Comparison of ENCODE assay signal across 15 cellular contexts in genomic region chr10:1137499-1138163, GRCh38.
A peak's percentile ranks its signal among the peaks of the same experiment; 100 is the strongest.
DNase-seq lines count a peak whose midpoint lies in the region; ATAC-seq and TF ChIP-seq lines count a peak whose summit lies in the region.
"Had no signal": no experiment of that assay in that cellular context is flagged by ENCODE, and none has a peak within 500 bp of the region (broad histone marks: within the 10 kb centered on the region; RNA-seq: fewer than 3 reads in every experiment).

No MANE protein-coding gene starts in this region.

- H3K4me1 Mint-ChIP-seq in activated CD8-positive, alpha-beta T cell treated with anti-CD3 and anti-CD28 coated beads, Interleukin-2, amount 10 ng/mL, durations not matched to agents 7 days and 5 days (ENCODE audit: low read depth), result peaks cover 16% of the 10 kb centered on the region
- peaks cover 11% of the 10 kb centered on the region for H3K4me1 Mint-ChIP-seq in activated CD8-positive, alpha-beta T cell treated with anti-CD3 and anti-CD28 coated beads for 36 hours (ENCODE audit: low read depth)

- TF ChIP-seq CTCF in activated CD8-positive, alpha-beta T cell treated with anti-CD3 and anti-CD28 coated beads for 36 hours (IDR thresholded peaks at IDR 0.05), result no peak
- TF ChIP-seq CTCF in vagina (IDR thresholded peaks at IDR 0.05) (no peak), ovary (IDR thresholded peaks at IDR 0.05) (no peak)

- H3K4me3 ChIP-seq in H7 (ENCODE audit: insufficient read depth, low read depth, low read length) (no peak overlapping the region), vagina (no peak overlapping the region), ovary (no peak overlapping the region)
- H3K4me3 ChIP-seq: K562 had no signal

- peaks cover 27% of the 10 kb centered on the region for H3K27me3 Mint-ChIP-seq in activated CD8-positive, alpha-beta T cell treated with anti-CD3 and anti-CD28 coated beads, Interleukin-2, amount 10 ng/mL, durations not matched to agents 7 days and 5 days (ENCODE audit: low read depth)
- H3K27me3 Mint-ChIP-seq in activated CD8-positive, alpha-beta T cell treated with anti-CD3 and anti-CD28 coated beads for 36 hours, result no peaks in the 10 kb centered on the region

- H3K4me1 ChIP-seq in vagina (no peaks in the 10 kb centered on the region), ovary (ENCODE audit: insufficient read depth) (no peaks in the 10 kb centered on the region)

- TF ChIP-seq POLR2A in vagina (IDR thresholded peaks at IDR 0.05) (no peak), ovary (IDR thresholded peaks at IDR 0.05) (no peak)

- POLR2A ChIA-PET in activated CD8-positive, alpha-beta T cell treated with anti-CD3 and anti-CD28 coated beads, Interleukin-2, amount 10 ng/mL, durations not matched to agents 7 days and 5 days (lab: Charles Lee), result no interaction called here
- POLR2A ChIA-PET in activated CD8-positive, alpha-beta T cell treated with anti-CD3 and anti-CD28 coated beads for 36 hours (lab: Charles Lee), result no interaction called here

- peaks cover 25% of the 10 kb centered on the region for H3K9me3 Mint-ChIP-seq in activated CD8-positive, alpha-beta T cell treated with anti-CD3 and anti-CD28 coated beads, Interleukin-2, amount 10 ng/mL, durations not matched to agents 7 days and 5 days (ENCODE audit: insufficient read depth)
- H3K9me3 Mint-ChIP-seq in activated CD8-positive, alpha-beta T cell treated with anti-CD3 and anti-CD28 coated beads for 36 hours, result peaks cover 15% of the 10 kb centered on the region

- no peak for TF ChIP-seq EP300 in ovary (IDR thresholded peaks at IDR 0.05)

- H3K36me3 ChIP-seq in H7 (replicated peaks; ENCODE audit: control insufficient read depth, insufficient read depth, low read length), result no peaks in the 10 kb centered on the region
- no peaks in the 10 kb centered on the region for H3K36me3 ChIP-seq in vagina
- no peaks in the 10 kb centered on the region for H3K36me3 ChIP-seq in ovary

- H3K27me3 ChIP-seq in H7 (ENCODE audit: control insufficient read depth, insufficient read depth, low read length), result no peaks in the 10 kb centered on the region
- no peaks in the 10 kb centered on the region for H3K27me3 ChIP-seq in vagina
- no peaks in the 10 kb centered on the region for H3K27me3 ChIP-seq in ovary

- H3K9me3 ChIP-seq in vagina (peaks cover 7% of the 10 kb centered on the region), ovary (no peaks in the 10 kb centered on the region)

- ATAC-seq in activated CD8-positive, alpha-beta T cell treated with anti-CD3 and anti-CD28 coated beads, Interleukin-2, amount 10 ng/mL, durations not matched to agents 7 days and 5 days, result no peak
- ATAC-seq in activated CD8-positive, alpha-beta T cell treated with anti-CD3 and anti-CD28 coated beads for 36 hours, result no peak
- ATAC-seq: K562 had no signal

- peaks cover 9% of the 10 kb centered on the region for H3K36me3 Mint-ChIP-seq in activated CD8-positive, alpha-beta T cell treated with anti-CD3 and anti-CD28 coated beads, Interleukin-2, amount 10 ng/mL, durations not matched to agents 7 days and 5 days (ENCODE audit: low read depth)
- peaks cover under 1% of the 10 kb centered on the region for H3K36me3 Mint-ChIP-seq in activated CD8-positive, alpha-beta T cell treated with anti-CD3 and anti-CD28 coated beads for 36 hours (ENCODE audit: low read depth)

- H3K4me3 Mint-ChIP-seq in activated CD8-positive, alpha-beta T cell treated with anti-CD3 and anti-CD28 coated beads, Interleukin-2, amount 10 ng/mL, durations not matched to agents 7 days and 5 days, result no peak overlapping the region
- no peak overlapping the region for H3K4me3 Mint-ChIP-seq in activated CD8-positive, alpha-beta T cell treated with anti-CD3 and anti-CD28 coated beads for 36 hours
- H3K4me3 Mint-ChIP-seq: CD4-positive, alpha-beta T cell; HFFc6 had no signal

- CTCF ChIA-PET in activated CD8-positive, alpha-beta T cell treated with anti-CD3 and anti-CD28 coated beads, Interleukin-2, amount 10 ng/mL, durations not matched to agents 7 days and 5 days (lab: Charles Lee), result no interaction called here
- CTCF ChIA-PET in activated CD8-positive, alpha-beta T cell treated with anti-CD3 and anti-CD28 coated beads for 36 hours (lab: Charles Lee), result no interaction called here

- no peak overlapping the region for H3K27ac Mint-ChIP-seq in activated CD8-positive, alpha-beta T cell treated with anti-CD3 and anti-CD28 coated beads, Interleukin-2, amount 10 ng/mL, durations not matched to agents 7 days and 5 days
- H3K27ac Mint-ChIP-seq in activated CD8-positive, alpha-beta T cell treated with anti-CD3 and anti-CD28 coated beads for 36 hours, result no peak overlapping the region
- H3K27ac Mint-ChIP-seq: CD4-positive, alpha-beta T cell; HFFc6 had no signal

- intact Hi-C loops in activated CD8-positive, alpha-beta T cell treated with anti-CD3 and anti-CD28 coated beads for 36 hours (cut with micrococcal nuclease), result no loop called here
- intact Hi-C loops in vagina (cut with DNase I) (no loop called here), ovary (cut with DNase I) (no loop called here)

- H3K27ac ChIP-seq in vagina, result no peak overlapping the region
- H3K27ac ChIP-seq in ovary, result no peak overlapping the region
- H3K27ac ChIP-seq: 22Rv1 had no signal

- peak; percentile 9 for DNase-seq in activated CD8-positive, alpha-beta T cell treated with anti-CD3 and anti-CD28 coated beads, Interleukin-2, amount 10 ng/mL, durations not matched to agents 7 days and 5 days
- DNase-seq in activated CD8-positive, alpha-beta T cell treated with anti-CD3 and anti-CD28 coated beads for 36 hours, result no peak
- DNase-seq in H7 (peak; percentile 18), islet precursor cell (peak; percentile 31), vagina (ENCODE audit: extremely low spot score in 2 of 2) (peak; percentile 44 to 67), ovary (no peak), DMS 273 treated with DMSO at 0.1 percent for 48 hours (lab: John Stamatoyannopoulos, UW) (no peak)
- DNase-seq: Calu3; CD4-positive, alpha-beta T cell; DMS79; GOT3; HCEC 1CT; HFFc6 had no signal

- WGBS in ovary, 3 donors, result 74 to 80% (median 75%) methylated on average over 10 of the region's 10 CpGs

Comparison
In these comparisons a context has a peak if more than half of its experiments do, and no peak if none do; other contexts are left out.
1. DNase-seq: peak in activated CD8-positive, alpha-beta T cell treated with anti-CD3 and anti-CD28 coated beads, Interleukin-2, amount 10 ng/mL, durations not matched to agents 7 days and 5 days (single experiment), H7 (single experiment), islet precursor cell (single experiment) and vagina (2 of 2); none in activated CD8-positive, alpha-beta T cell treated with anti-CD3 and anti-CD28 coated beads for 36 hours (single experiment), ovary (0 of 5) and DMS 273 treated with DMSO at 0.1 percent for 48 hours (single experiment).